Comparison of ENCODE assay signal across 8 cellular contexts in genomic region chr5:148820778-148821395, GRCh38. TPM values are rescaled to one million over a fixed set of nuclear protein-coding genes. Genes with fewer than 3 reads are reported as not detected.
DNase-seq lines count a peak whose midpoint lies in the region; ATAC-seq and TF ChIP-seq lines count a peak whose summit lies in the region.

No MANE protein-coding gene starts in this region.

- H3K27me3 ChIP-seq in DND-41 (ENCODE audit: insufficient read depth, low read length, poor library complexity) (no peaks in the 10 kb centered on the region), PC-9 (ENCODE audit: insufficient read depth, low read depth) (no peaks in the 10 kb centered on the region), esophagus squamous epithelium (no peaks in the 10 kb centered on the region), spleen (replicated peaks in 1 of 7) (no peaks in the 10 kb centered on the region)

- no TSS peak for BruUV-seq in PC-9 (replicated peaks; lab: Mats Ljungman, UMichigan)

- H3K27ac ChIP-seq in DND-41 (ENCODE audit: low read length): no peak overlapping the region
- no peak overlapping the region for H3K27ac ChIP-seq in PC-9
- no peak overlapping the region for H3K27ac ChIP-seq in esophagus squamous epithelium
- H3K27ac ChIP-seq in spleen: no peak overlapping the region

- H3K9me3 ChIP-seq in DND-41 (ENCODE audit: insufficient read depth, low read length, severe bottlenecking): no peaks in the 10 kb centered on the region
- no peaks in the 10 kb centered on the region for H3K9me3 ChIP-seq in PC-9 (ENCODE audit: insufficient read depth, low read depth)
- no peaks in the 10 kb centered on the region for H3K9me3 ChIP-seq in esophagus squamous epithelium
- no peaks in the 10 kb centered on the region for H3K9me3 ChIP-seq in spleen

- no peaks in the 10 kb centered on the region for H3K4me1 ChIP-seq in DND-41 (ENCODE audit: insufficient read depth, low read length)
- H3K4me1 ChIP-seq in PC-9 (replicated peaks; ENCODE audit: insufficient read depth): peaks cover 7% of the 10 kb centered on the region
- H3K4me1 ChIP-seq in esophagus squamous epithelium: peaks cover 0 to 13% (median 3%) of the 10 kb centered on the region in 3 donors
- H3K4me1 ChIP-seq in spleen: peaks cover 18 to 83% (median 58%) of the 10 kb centered on the region in 6 donors

- DNase-seq in DND-41: peak; percentile 6
- DNase-seq in H4 (ENCODE audit: low spot score): peak; percentile 21
- DNase-seq in PC-9: no peak
- no peak for DNase-seq in esophagus squamous epithelium (lab: John Stamatoyannopoulos, UW)
- DNase-seq in spleen: no peak
- no peak for DNase-seq in hippocampal formation (lab: John Stamatoyannopoulos, UW)

- TF ChIP-seq CTCF in DND-41 (IDR thresholded peaks at IDR 0.05; ENCODE audit: borderline replicate concordance, extremely low read depth, low read length, poor library complexity, severe bottlenecking) (peak; percentile 61), PC-9 (conservative IDR thresholded peaks at IDR 0.05) (peak; percentile 69), esophagus squamous epithelium (IDR thresholded peaks at IDR 0.05) (peak in 5 of 6 experiments; percentile 43 to 65 (median 48)), spleen (IDR thresholded peaks at IDR 0.05 in 8 of 11, conservative IDR thresholded peaks at IDR 0.05 in 3 of 11) (peak in 7 of 11 experiments; percentile 33 to 67 (median 58))

- H3K79me2 ChIP-seq in DND-41 (ENCODE audit: insufficient read depth, low read length) (no peaks in the 10 kb centered on the region), PC-9 (ENCODE audit: low read depth) (no peaks in the 10 kb centered on the region)

- no peaks in the 10 kb centered on the region for H4K20me1 ChIP-seq in DND-41 (ENCODE audit: insufficient read depth, low read length)
- H4K20me1 ChIP-seq in PC-9 (ENCODE audit: insufficient read depth): no peaks in the 10 kb centered on the region

- H3K4me2 ChIP-seq in DND-41 (ENCODE audit: insufficient read depth, low read length) (no peak overlapping the region), PC-9 (no peak overlapping the region)

- CTCF ChIA-PET in PC-9 (lab: Charles Lee): interaction anchor here (0.7 to 1.2 kb wide), 4 partner anchors 86 to 353 kb away, joined by 4 to 5 read pairs (median 4); no protein-coding TSS in a partner anchor

- no peaks in the 10 kb centered on the region for H3K36me3 ChIP-seq in DND-41 (ENCODE audit: insufficient read depth, low read length)
- no peaks in the 10 kb centered on the region for H3K36me3 ChIP-seq in PC-9 (ENCODE audit: low read depth)
- no peaks in the 10 kb centered on the region for H3K36me3 ChIP-seq in esophagus squamous epithelium
- no peaks in the 10 kb centered on the region for H3K36me3 ChIP-seq in spleen

- WGBS in esophagus squamous epithelium, 2 donors: 29 to 52% methylated on average over 3 of the region's 3 CpGs
- 19 to 60% (median 55%) methylated on average over 3 of the region's 3 CpGs for WGBS in spleen, 5 donors

- no peaks in the 10 kb centered on the region for H3K9me2 ChIP-seq in PC-9 (ENCODE audit: insufficient read depth)

- H3K4me3 ChIP-seq in DND-41 (ENCODE audit: low read depth in 1 of 2, low read length in 2 of 2) (no peak overlapping the region), PC-9 (no peak overlapping the region), esophagus squamous epithelium (no peak overlapping the region), spleen (no peak overlapping the region)

- H3K9ac ChIP-seq in DND-41 (ENCODE audit: low read depth, low read length): no peak overlapping the region

- intact Hi-C loops in PC-9 (cut with micrococcal nuclease; ENCODE audit: unreplicated experiment): no loop called here
- intact Hi-C loops in esophagus squamous epithelium (cut with DNase I): loop anchor here (10.0 kb wide), 1 partner anchor 174 kb away; no protein-coding TSS in a partner anchor
- intact Hi-C loops in spleen (cut with DNase I; ENCODE audit: low total_unique reads): no loop called here

- TF ChIP-seq POLR2A in esophagus squamous epithelium (IDR thresholded peaks at IDR 0.05) (no peak), spleen (IDR thresholded peaks at IDR 0.05) (no peak)

- POLR2A ChIA-PET in PC-9 (lab: Charles Lee; ENCODE audit: unreplicated experiment): interaction anchor here (0.6 kb wide), 1 partner anchor 29 kb away, joined by 6 read pairs; no protein-coding TSS in a partner anchor

- H3F3A ChIP-seq in PC-9 (ENCODE audit: insufficient read depth, low read depth): peaks cover 9% of the 10 kb centered on the region; the same call in 1 of the 2 replicates

- no peak overlapping the region for H2AFZ ChIP-seq in DND-41 (ENCODE audit: low read depth, low read length)
- H2AFZ ChIP-seq in PC-9: no peak overlapping the region

- ATAC-seq in DND-41 (ENCODE audit: insufficient read depth, low read depth) (no peak), GM18909 (IDR thresholded peaks at IDR 0.05; ENCODE audit: poor library complexity, unreplicated experiment) (no peak), HG03378 (IDR thresholded peaks at IDR 0.05; ENCODE audit: unreplicated experiment) (no peak)

RNA-seq across cellular contexts. Expression of gene ADRB2, which starts 5.5 kb away (rescaled TPM):
- 0.37 and 1.2 TPM in 2 replicates for total RNA-seq in H4 (2014; rRNA removed; shearing (Covaris generic))
- total RNA-seq in PC-9 (2021) (2.8 and 3.1 TPM in 2 replicates), esophagus squamous epithelium (10 to 100 TPM; 10.2 to 19.5 (median 11.9) TPM), spleen (10 to 100 TPM in 4 of 7 donors, 1 to 10 TPM in 3; 8.7 to 23.1 (median 14.9) TPM)
- polyA plus RNA-seq in spleen: 1 to 10 TPM; 1.2 to 3.1 (median 2.4) TPM

Comparison
In these comparisons a context has a peak if more than half of its experiments do, and no peak if none do; other contexts are left out.
1. DNase-seq: peak in DND-41 (single experiment) and H4 (single experiment); none in PC-9 (0 of 2), esophagus squamous epithelium (single experiment), spleen (single experiment) and hippocampal formation (0 of 2).
2. Peak in every context shown above with its lines, with median percentiles within 50 percentile points of each other: CTCF ChIP-seq.